ENCODE assay signal across 28 cellular contexts in genomic region chr19:16036941-16037340, GRCh38.
"Had no signal": no experiment of that assay in that cellular context is flagged by ENCODE, and none has a peak within 500 bp of the region (broad histone marks: within the 10 kb centered on the region; RNA-seq: fewer than 3 reads in every experiment).

No MANE protein-coding gene starts in this region.

- H3K9me3 Mint-ChIP-seq: naive thymus-derived CD8-positive, alpha-beta T cell; natural killer cell treated with Interleukin-12 subunit alpha and Interleukin-12 subunit beta and Interleukin-15 and Interleukin-18, amount 100 ng/mL, for 72 hours; neural crest cell; stimulated activated effector memory CD8-positive, alpha-beta T cell treated with anti-CD3 and anti-CD28 coated beads, Interleukin-12 subunit alpha, Interleukin-12 subunit beta, amount 100 ng/mL, for 72 hours; stimulated activated naive B cell treated with anti-CD40 and anti-IgM and Interleukin-4, amounts not matched to agents 10 μg/mL and 1 μg/mL and 100 μg/mL, for 72 hours; stimulated activated naive CD8-positive, alpha-beta T cell treated with anti-CD3 and anti-CD28 coated beads, Interleukin-15, Interleukin-2, amounts not matched to agents 100 ng/mL and 50 ng/mL, for 24 hours had no signal

- DNase-seq: naive thymus-derived CD8-positive, alpha-beta T cell; nephron progenitor cell; occipital lobe; retina; right lobe of liver; small intestine; stimulated activated CD4-positive, alpha-beta T cell treated with anti-CD3 and anti-CD28 coated beads, Interleukin-15, amount 100 ng/mL, for 24 hours; stimulated activated CD4-positive, alpha-beta T cell treated with anti-CD3 and anti-CD28 coated beads, Interleukin-2, amount 100 ng/mL, for 24 hours; stimulated activated CD4-positive, alpha-beta T cell treated with anti-CD3 and anti-CD28 coated beads, Interleukin-2, amount 100 ng/mL, for 48 hours; stimulated activated CD4-positive, alpha-beta T cell treated with anti-CD3 and anti-CD28 coated beads, Interleukin-4, amount 100 ng/mL, for 24 hours; stimulated activated naive B cell treated with anti-CD40 and anti-IgM and Interleukin-4, amounts not matched to agents 10 μg/mL and 1 μg/mL and 100 μg/mL, for 72 hours; stimulated activated naive CD4-positive, alpha-beta T cell treated with Interleukin-2 at 50 U/mL for 16 hours; stomach; thyroid gland; trophoblast cell; upper lobe of left lung had no signal

- H3K27me3 Mint-ChIP-seq: naive thymus-derived CD8-positive, alpha-beta T cell; natural killer cell treated with Interleukin-12 subunit alpha and Interleukin-12 subunit beta and Interleukin-15 and Interleukin-18, amount 100 ng/mL, for 72 hours; stimulated activated naive B cell treated with anti-CD40 and anti-IgM and Interleukin-4, amounts not matched to agents 10 μg/mL and 1 μg/mL and 100 μg/mL, for 72 hours; stimulated activated naive CD8-positive, alpha-beta T cell treated with anti-CD3 and anti-CD28 coated beads, Interleukin-15, Interleukin-2, amounts not matched to agents 100 ng/mL and 50 ng/mL, for 24 hours had no signal

- H3K9me3 ChIP-seq: pancreas, prostate gland, right atrium auricular region, right lobe of liver, sigmoid colon, stomach, thoracic aorta, thyroid gland, tibial nerve, upper lobe of left lung, vagina had no signal

- H3K4me1 ChIP-seq: pancreas, prostate gland, thyroid gland had no signal

- H3K27ac Mint-ChIP-seq: naive thymus-derived CD8-positive, alpha-beta T cell; natural killer cell treated with Interleukin-12 subunit alpha and Interleukin-12 subunit beta and Interleukin-15 and Interleukin-18, amount 100 ng/mL, for 72 hours; nephron progenitor cell; stimulated activated effector memory CD8-positive, alpha-beta T cell treated with anti-CD3 and anti-CD28 coated beads, Interleukin-12 subunit alpha, Interleukin-12 subunit beta, amount 100 ng/mL, for 72 hours; stimulated activated naive B cell treated with anti-CD40 and anti-IgM and Interleukin-4, amounts not matched to agents 10 μg/mL and 1 μg/mL and 100 μg/mL, for 72 hours; stimulated activated naive CD8-positive, alpha-beta T cell treated with anti-CD3 and anti-CD28 coated beads, Interleukin-15, Interleukin-2, amounts not matched to agents 100 ng/mL and 50 ng/mL, for 24 hours had no signal

- H3K27me3 ChIP-seq: pancreas, right atrium auricular region, right lobe of liver, sigmoid colon, stomach, thyroid gland, tibial nerve, upper lobe of left lung, vagina had no signal

- FAIRE-seq: pancreas, small intestine, urothelium cell line had no signal

- ATAC-seq: naive thymus-derived CD8-positive, alpha-beta T cell; natural killer cell treated with Interleukin-12 subunit alpha and Interleukin-12 subunit beta and Interleukin-15 and Interleukin-18, amount 100 ng/mL, for 72 hours; pancreas; right lobe of liver; stimulated activated effector memory CD8-positive, alpha-beta T cell treated with anti-CD3 and anti-CD28 coated beads, Interleukin-12 subunit alpha, Interleukin-12 subunit beta, amount 100 ng/mL, for 72 hours; stimulated activated naive B cell treated with anti-CD40 and anti-IgM and Interleukin-4, amounts not matched to agents 10 μg/mL and 1 μg/mL and 100 μg/mL, for 72 hours had no signal

- H3K4me3 ChIP-seq: pancreas, prostate gland, right atrium auricular region, right lobe of liver, sigmoid colon, stomach, thoracic aorta, thyroid gland, tibial nerve, upper lobe of left lung, vagina had no signal

- H3K36me3 ChIP-seq: pancreas, prostate gland, right atrium auricular region, right lobe of liver, sigmoid colon, stomach, thoracic aorta, thyroid gland, tibial nerve, upper lobe of left lung, vagina had no signal

- H3K4me1 Mint-ChIP-seq: nephron progenitor cell had no signal

- H3K4me3 Mint-ChIP-seq: naive thymus-derived CD8-positive, alpha-beta T cell; natural killer cell treated with Interleukin-12 subunit alpha and Interleukin-12 subunit beta and Interleukin-15 and Interleukin-18, amount 100 ng/mL, for 72 hours; nephron progenitor cell; neural crest cell; stimulated activated effector memory CD8-positive, alpha-beta T cell treated with anti-CD3 and anti-CD28 coated beads, Interleukin-12 subunit alpha, Interleukin-12 subunit beta, amount 100 ng/mL, for 72 hours; stimulated activated naive B cell treated with anti-CD40 and anti-IgM and Interleukin-4, amounts not matched to agents 10 μg/mL and 1 μg/mL and 100 μg/mL, for 72 hours; stimulated activated naive CD8-positive, alpha-beta T cell treated with anti-CD3 and anti-CD28 coated beads, Interleukin-15, Interleukin-2, amounts not matched to agents 100 ng/mL and 50 ng/mL, for 24 hours had no signal

- H3K36me3 Mint-ChIP-seq: naive thymus-derived CD8-positive, alpha-beta T cell; natural killer cell treated with Interleukin-12 subunit alpha and Interleukin-12 subunit beta and Interleukin-15 and Interleukin-18, amount 100 ng/mL, for 72 hours; stimulated activated effector memory CD8-positive, alpha-beta T cell treated with anti-CD3 and anti-CD28 coated beads, Interleukin-12 subunit alpha, Interleukin-12 subunit beta, amount 100 ng/mL, for 72 hours; stimulated activated naive B cell treated with anti-CD40 and anti-IgM and Interleukin-4, amounts not matched to agents 10 μg/mL and 1 μg/mL and 100 μg/mL, for 72 hours had no signal

- H3K27ac ChIP-seq: pancreas, prostate gland, right atrium auricular region, right lobe of liver, sigmoid colon, stomach, thoracic aorta, thyroid gland, tibial nerve, upper lobe of left lung, vagina had no signal
